18 cellular contexts compared by ENCODE assay signal in genomic region chr6:144372611-144373010, GRCh38.
"Had no signal": no experiment of that assay in that cellular context is flagged by ENCODE, and none has a peak within 500 bp of the region (broad histone marks: within the 10 kb centered on the region; RNA-seq: fewer than 3 reads in every experiment).

No MANE protein-coding gene starts in this region.

- DNase-seq: MG63, NCI-H1092, NCI-H1436, NCI-H187, NCI-H2029, NCI-H2081 treated with DMSO at 0.1 percent for 48 hours, NCI-H2171, NCI-H226, NCI-H446, NCI-H510A, NCI-H524 treated with DMSO at 0.1 percent for 48 hours, NCI-H69, NCI-H774, RPMI8226, SHP77, SK-N-SH had no signal

- H3K4me2 ChIP-seq: SK-N-SH had no signal

- ATAC-seq: K562 had no signal

- FAIRE-seq: K562, RCC 7860 had no signal

- H3K36me3 ChIP-seq: MG63 had no signal

- H3K27me3 ChIP-seq: MG63 had no signal

- H3K9me3 ChIP-seq: MG63, SK-N-SH had no signal

- H3K4me3 ChIP-seq: K562, MG63 had no signal

- H3K9ac ChIP-seq: SK-N-SH had no signal
